Comparison of ENCODE assay signal across 8 cellular contexts in genomic region chr10:43204943-43205671, GRCh38.
DNase-seq lines count a peak whose midpoint lies in the region; ATAC-seq and TF ChIP-seq lines count a peak whose summit lies in the region.

No MANE protein-coding gene starts in this region.

- H3K4me3 ChIP-seq in astrocyte of the cerebellum (ENCODE audit: low read depth, low read length): no peak overlapping the region

- ATAC-seq in GM21515 (IDR thresholded peaks at IDR 0.05; ENCODE audit: unreplicated experiment): peak; percentile 61

- in situ Hi-C loops in astrocyte of the cerebellum (cut with HindIII; ENCODE audit: low sequenced_read_pairs): no loop called here

- DNase-seq in GDM1 (lab: John Stamatoyannopoulos, UW) (peak; percentile 30), HT-29 (ENCODE audit: low spot score) (peak; percentile 60), SKM-1 treated with dmso at 0.1 percent for 144 hours (lab: John Stamatoyannopoulos, UW; ENCODE audit: unreplicated experiment) (peak; percentile 79), astrocyte of the cerebellum (ENCODE audit: low read depth) (peak; percentile 18), iPS-NIHi11 (ENCODE audit: low spot score) (peak; percentile 79), epidermal melanocyte (ENCODE audit: insufficient read length, low spot score) (no peak)
- DNase-seq in stimulated activated CD4-positive, alpha-beta T cell treated with anti-CD3 and anti-CD28 coated beads, Interleukin-15, amount 100 ng/mL, for 24 hours: peak; percentile 75

- peak; percentile 80 for TF ChIP-seq CTCF in astrocyte of the cerebellum (IDR thresholded peaks at IDR 0.05; ENCODE audit: low read depth, low read length, missing control alignments)
